Comparison of ENCODE assay signal across 1 cellular context in the genomic region with DNA sequence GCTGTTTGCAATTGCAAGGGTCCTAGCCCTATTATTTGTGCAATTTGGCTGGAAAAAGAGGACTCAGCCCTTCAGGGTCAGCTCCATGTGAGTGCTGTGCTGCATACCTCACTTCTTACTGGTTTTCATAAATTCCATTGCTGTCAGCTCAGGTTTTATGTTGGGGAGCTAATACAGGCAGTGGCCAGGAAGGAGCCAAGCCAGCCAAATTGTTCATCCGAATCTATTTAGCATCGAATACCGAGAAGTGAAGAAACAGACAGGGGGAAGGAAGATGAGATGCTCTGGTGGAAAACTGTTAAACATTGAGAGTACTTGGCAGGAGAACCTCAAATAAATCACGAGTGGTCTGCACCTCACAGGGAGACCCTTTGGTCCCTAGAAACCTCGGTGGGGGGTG.
TF ChIP-seq lines count a peak whose summit lies in the region.

No MANE protein-coding gene starts in this region.

TF ChIP-seq in IMR-90, 13 proteins besides CTCF, POLR2A, EP300 and RAD21:
- TF ChIP-seq, protein P1, sequence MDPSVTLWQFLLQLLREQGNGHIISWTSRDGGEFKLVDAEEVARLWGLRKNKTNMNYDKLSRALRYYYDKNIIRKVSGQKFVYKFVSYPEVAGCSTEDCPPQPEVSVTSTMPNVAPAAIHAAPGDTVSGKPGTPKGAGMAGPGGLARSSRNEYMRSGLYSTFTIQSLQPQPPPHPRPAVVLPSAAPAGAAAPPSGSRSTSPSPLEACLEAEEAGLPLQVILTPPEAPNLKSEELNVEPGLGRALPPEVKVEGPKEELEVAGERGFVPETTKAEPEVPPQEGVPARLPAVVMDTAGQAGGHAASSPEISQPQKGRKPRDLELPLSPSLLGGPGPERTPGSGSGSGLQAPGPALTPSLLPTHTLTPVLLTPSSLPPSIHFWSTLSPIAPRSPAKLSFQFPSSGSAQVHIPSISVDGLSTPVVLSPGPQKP (IDR thresholded peaks at IDR 0.05; ENCODE audit: borderline replicate concordance, low read depth, low read length): no peak
- no peak for TF ChIP-seq CHD1 (IDR thresholded peaks at IDR 0.05; ENCODE audit: low read depth, low read length)
- no peak for TF ChIP-seq MAZ (IDR thresholded peaks at IDR 0.05; ENCODE audit: borderline replicate concordance, low read depth, low read length)
- no peak for TF ChIP-seq BHLHE40 (IDR thresholded peaks at IDR 0.05; ENCODE audit: low read depth, low read length)
- TF ChIP-seq SMC3 (IDR thresholded peaks at IDR 0.05; ENCODE audit: low read depth, low read length): no peak
- TF ChIP-seq NFE2L2 (IDR thresholded peaks at IDR 0.05; ENCODE audit: low read depth, low read length): no peak
- TF ChIP-seq MAFK (IDR thresholded peaks at IDR 0.05; ENCODE audit: low read depth, low read length): no peak
TF ChIP-seq in IMR-90: peak in this region for 0.
